7 cellular contexts compared by ENCODE assay signal in genomic region chr20:63971960-63972311, GRCh38. TPM values are rescaled to one million over a fixed set of nuclear protein-coding genes. Genes with fewer than 3 reads are reported as not detected.
DNase-seq lines count a peak whose midpoint lies in the region; ATAC-seq, FAIRE-seq and TF ChIP-seq lines count a peak whose summit lies in the region.
"Not testable (repeated sequence)": the region's sequence is repeated elsewhere in the genome, so short reads cannot be mapped to it uniquely, and the experiment has no call there.
"Had no signal": no experiment of that assay in that cellular context is flagged by ENCODE, and none has a peak within 500 bp of the region (broad histone marks: within the 10 kb centered on the region; RNA-seq: fewer than 3 reads in every experiment).

No MANE protein-coding gene starts in this region.

- H4K20me1 ChIP-seq in BLaER1; H1 (replicated peaks in 1 of 2; ENCODE audit: control insufficient read depth in 1 of 2, insufficient read depth in 2 of 2, low read length in 2 of 2): not testable (repeated sequence)

- H3K79me1 ChIP-seq in H1 (ENCODE audit: low read depth, low read length); neuronal stem cell (ENCODE audit: low read depth, low read length): not testable (repeated sequence)
- H3K79me1 ChIP-seq in mesenchymal stem cell (replicated peaks; ENCODE audit: low read length, poor library complexity, severe bottlenecking), result peaks cover 22% of the 10 kb centered on the region

- peak overlapping the region; percentile 44 for H4K91ac ChIP-seq in H1 (replicated peaks; ENCODE audit: insufficient read length, low read length)
- H4K91ac ChIP-seq in mesenchymal stem cell (ENCODE audit: low read length); neuronal stem cell (ENCODE audit: low read depth, low read length, poor library complexity): not testable (repeated sequence)

- peak overlapping the region; percentile 5; the same call in 1 of the 2 replicates for H3K4me2 ChIP-seq in BLaER1
- H3K4me2 ChIP-seq in H1 (ENCODE audit: insufficient read depth in 1 of 2, low read depth in 2 of 2, low read length in 2 of 2); mesenchymal stem cell (ENCODE audit: low read length, poor library complexity, severe bottlenecking); neuronal stem cell (ENCODE audit: insufficient read depth, low read length, poor library complexity, severe bottlenecking): not testable (repeated sequence)

- not testable (repeated sequence) for H2BK120ac ChIP-seq in H1 (replicated peaks; ENCODE audit: low read depth, low read length); mesenchymal stem cell (ENCODE audit: low read depth, low read length); neuronal stem cell (ENCODE audit: low read depth, low read length)

- not testable (repeated sequence) for H3K4ac ChIP-seq in H1 (replicated peaks; ENCODE audit: insufficient read length, low read depth, low read length); mesenchymal stem cell (ENCODE audit: low read depth in 1 of 2, low read length in 2 of 2); neuronal stem cell (ENCODE audit: low read length)

- H4K8ac ChIP-seq in H1 (ENCODE audit: extremely low read depth, insufficient read depth, low read length); mesenchymal stem cell (ENCODE audit: low read length); neuronal stem cell (ENCODE audit: low read depth, low read length): not testable (repeated sequence)

- not testable (repeated sequence) for ATAC-seq in upper lobe of left lung (ENCODE audit: low FRiP score in 2 of 2)

- H4K5ac ChIP-seq in H1 (ENCODE audit: insufficient read length, low read depth, low read length), result not testable (repeated sequence)

- not testable (repeated sequence) for H2AK5ac ChIP-seq in H1 (ENCODE audit: low read depth, low read length); mesenchymal stem cell (ENCODE audit: low read length, severe bottlenecking)
- H2AK5ac ChIP-seq in neuronal stem cell (ENCODE audit: low read depth, low read length), result peak overlapping the region; percentile 80

- FAIRE-seq in H1 (lab: Jason Lieb, UNC), result not testable (repeated sequence)

- H3K23me2 ChIP-seq in H1 (ENCODE audit: low read depth, low read length), result peaks cover 12% of the 10 kb centered on the region; the same call in 1 of the 2 replicates

- not testable (repeated sequence) for H2BK5ac ChIP-seq in H1 (ENCODE audit: low read depth, low read length); mesenchymal stem cell (ENCODE audit: low read depth, low read length, poor library complexity, severe bottlenecking)
- H2BK5ac ChIP-seq in neuronal stem cell (ENCODE audit: low read length), result peak overlapping the region; percentile 3

- not testable (repeated sequence) for H2BK20ac ChIP-seq in H1 (ENCODE audit: low read length)

- POLR2A ChIA-PET in RWPE1 (lab: Yijun Ruan, JAX; ENCODE audit: low non-redundant PET) (interaction anchor here (0.7 kb wide), 1 partner anchor 82 kb away, joined by 8 read pairs; no protein-coding TSS in a partner anchor), H1 (lab: Charles Lee; ENCODE audit: partially characterized antibody) (interaction anchor here (0.9 kb wide), 1 partner anchor 279 kb away, joined by 3 read pairs; no protein-coding TSS in a partner anchor)

- H3K4me3 ChIP-seq in BLaER1; H1 (ENCODE audit: extremely low read depth in 1 of 4, insufficient read depth in 2 of 4, low read depth in 3 of 4, low read length in 4 of 4); mesenchymal stem cell (ENCODE audit: insufficient read depth in 1 of 2, low read depth in 1 of 2, low read length in 2 of 2); neuronal stem cell (ENCODE audit: low read length in 2 of 2); upper lobe of left lung: not testable (repeated sequence)

- H3K27me3 ChIP-seq in BLaER1; H1 (replicated peaks in 1 of 4; ENCODE audit: control insufficient read depth in 3 of 4, extremely low read depth in 1 of 4, insufficient read depth in 3 of 4, low read length in 3 of 4); mesenchymal stem cell (ENCODE audit: control insufficient read depth in 1 of 2, insufficient read depth in 1 of 2, low read length in 2 of 2); neuronal stem cell (ENCODE audit: control insufficient read depth in 3 of 3, insufficient read depth in 3 of 3, low read depth in 1 of 3, low read length in 3 of 3); upper lobe of left lung: not testable (repeated sequence)

- H3K36me3 ChIP-seq in BLaER1, result peaks cover 41% of the 10 kb centered on the region
- H3K36me3 ChIP-seq in H1 (ENCODE audit: control insufficient read depth in 2 of 4, insufficient read depth in 4 of 4, low read length in 3 of 4), result peaks cover 2 to 15% (median 10%) of the 10 kb centered on the region in 4 experiments; a peak in 7 of 8 replicates
- peaks cover 13 to 31% of the 10 kb centered on the region in 2 experiments for H3K36me3 ChIP-seq in mesenchymal stem cell (ENCODE audit: control insufficient read depth in 1 of 2, insufficient read depth in 2 of 2, low read depth in 1 of 2, low read length in 2 of 2)
- peaks cover 14 to 20% of the 10 kb centered on the region in 2 donors for H3K36me3 ChIP-seq in neuronal stem cell (replicated peaks in 1 of 2; ENCODE audit: control insufficient read depth in 2 of 2, insufficient read depth in 2 of 2, low read length in 2 of 2)
- H3K36me3 ChIP-seq in upper lobe of left lung, result not testable (repeated sequence)

- not testable (repeated sequence) for TF ChIP-seq RAD21 in H1 (IDR thresholded peaks at IDR 0.05 in 1 of 2, conservative IDR thresholded peaks at IDR 0.05 in 1 of 2; ENCODE audit: low read depth in 2 of 2, low read length in 2 of 2)

- TF ChIP-seq EP300 in H1 (IDR thresholded peaks at IDR 0.05; ENCODE audit: borderline replicate concordance in 1 of 2, low read depth in 2 of 2, low read length in 2 of 2); upper lobe of left lung (IDR thresholded peaks at IDR 0.05): not testable (repeated sequence)

- 0 out of 2 replicates have a peak overlapping the region, but pooled peaks have one; percentile 33 for H2BK12ac ChIP-seq in H1 (ENCODE audit: low read depth, low read length)
- H2BK12ac ChIP-seq in mesenchymal stem cell (ENCODE audit: low read length in 2 of 2); neuronal stem cell (ENCODE audit: low read length): not testable (repeated sequence)

- not testable (repeated sequence) for H3K23ac ChIP-seq in H1 (ENCODE audit: insufficient read length); mesenchymal stem cell (ENCODE audit: low read length in 2 of 2); neuronal stem cell (ENCODE audit: low read depth, low read length, poor library complexity)

- not testable (repeated sequence) for TF ChIP-seq CTCF in RWPE1 (conservative IDR thresholded peaks at IDR 0.05; ENCODE audit: low read depth); H1 (IDR thresholded peaks at IDR 0.05; ENCODE audit: control extremely low read depth in 1 of 3, insufficient read depth in 1 of 3, low read depth in 1 of 3, low read length in 3 of 3); upper lobe of left lung (IDR thresholded peaks at IDR 0.05)

- H2BK15ac ChIP-seq in H1 (ENCODE audit: low read length); mesenchymal stem cell (ENCODE audit: low read depth, poor library complexity, severe bottlenecking); neuronal stem cell (ENCODE audit: low read length): not testable (repeated sequence)

- H3K56ac ChIP-seq in H1 (replicated peaks; ENCODE audit: insufficient read length, low read depth, low read length), result not testable (repeated sequence)

- not testable (repeated sequence) for DNase-seq in RWPE1 (ENCODE audit: low spot score); H1 (ENCODE audit: low read depth in 1 of 2, low spot score in 2 of 2); mesenchymal stem cell; neuronal stem cell (ENCODE audit: low spot score); upper lobe of left lung

- H3K18ac ChIP-seq in H1 (ENCODE audit: extremely low read depth, low read length); mesenchymal stem cell (ENCODE audit: low read depth in 1 of 2, low read length in 2 of 2); neuronal stem cell (ENCODE audit: low read length): not testable (repeated sequence)

- H3K4me1 ChIP-seq in BLaER1 (peaks cover 35% of the 10 kb centered on the region), H1 (replicated peaks in 1 of 4; ENCODE audit: control insufficient read depth in 3 of 4, insufficient read depth in 4 of 4, low read length in 3 of 4) (peaks cover 0 to 13% (median 7%) of the 10 kb centered on the region in 4 experiments; a peak in 6 of 7 replicates), mesenchymal stem cell (ENCODE audit: control insufficient read depth, insufficient read depth, low read depth, low read length) (peaks cover 31% of the 10 kb centered on the region), neuronal stem cell (ENCODE audit: control insufficient read depth in 2 of 2, insufficient read depth in 1 of 2, low read depth in 1 of 2, low read length in 2 of 2) (peaks cover 11 to 13% of the 10 kb centered on the region in 2 donors), upper lobe of left lung (peaks cover 26 to 45% (median 34%) of the 10 kb centered on the region in 4 donors)

- TF ChIP-seq POLR2A in H1 (IDR thresholded peaks at IDR 0.05; ENCODE audit: control extremely low read depth in 1 of 2, low read depth in 2 of 2, low read length in 2 of 2); upper lobe of left lung (IDR thresholded peaks at IDR 0.05): not testable (repeated sequence)

- H3K9me3 ChIP-seq in BLaER1 (peaks cover 13% of the 10 kb centered on the region), H1 (ENCODE audit: insufficient read depth in 2 of 2, low read depth in 1 of 2, low read length in 1 of 2) (peaks cover 16 to 18% of the 10 kb centered on the region in 2 experiments), neuronal stem cell (replicated peaks in 1 of 2; ENCODE audit: control insufficient read depth in 2 of 2, insufficient read depth in 1 of 2, low read depth in 1 of 2, low read length in 2 of 2) (peaks cover 0 to 12% of the 10 kb centered on the region in 2 donors)
- not testable (repeated sequence) for H3K9me3 ChIP-seq in mesenchymal stem cell (ENCODE audit: control insufficient read depth, low read length); upper lobe of left lung

- H3K27ac ChIP-seq in BLaER1; H1 (ENCODE audit: low read depth, low read length); mesenchymal stem cell (ENCODE audit: low read length, poor library complexity, severe bottlenecking); neuronal stem cell (replicated peaks; ENCODE audit: low read length): not testable (repeated sequence)
- H3K27ac ChIP-seq in RWPE1 (peak overlapping the region; percentile 20), upper lobe of left lung (peak overlapping the region in 3 of 4 donors; percentile 24 to 49 (median 49))

- WGBS in H1 (ENCODE audit: extremely low coverage in 1 of 2, insufficient coverage in 1 of 2, insufficient read length in 1 of 2, insufficient replicate concordance in 2 of 2, low coverage in 1 of 2, low lambda C conversion rate in 2 of 2, missing lambda C conversion rate in 1 of 2), 2 experiments, result 94% methylated on average over 10 of the region's 10 CpGs; no CpG with 5 or more reads in 1 of the 2 experiments
- 92% methylated on average over 8 of the region's 10 CpGs for WGBS in mesenchymal stem cell
- WGBS in neuronal stem cell (ENCODE audit: extremely low coverage in 2 of 2, insufficient read length in 2 of 2, insufficient replicate concordance in 1 of 2), 2 donors, result no CpG with 5 or more reads among the region's 10 CpGs
- 74 to 76% methylated on average over 10 of the region's 10 CpGs for WGBS in upper lobe of left lung, 2 donors

- H3K9ac ChIP-seq in BLaER1; H1 (replicated peaks in 1 of 4; ENCODE audit: extremely low read depth in 1 of 4, low read depth in 3 of 4, low read length in 3 of 4); neuronal stem cell (ENCODE audit: low read depth, low read length, poor library complexity): not testable (repeated sequence)
- peak overlapping the region; percentile 21 for H3K9ac ChIP-seq in mesenchymal stem cell (ENCODE audit: low read length)

- H3K79me2 ChIP-seq in H1 (ENCODE audit: control insufficient read depth in 1 of 2, insufficient read depth in 2 of 2, low read length in 2 of 2), result not testable (repeated sequence)

- H2AFZ ChIP-seq in H1 (ENCODE audit: low read length); mesenchymal stem cell (ENCODE audit: low read depth, low read length); neuronal stem cell (ENCODE audit: low read length): not testable (repeated sequence)

- H3K14ac ChIP-seq in H1 (ENCODE audit: insufficient read length); mesenchymal stem cell (ENCODE audit: low read length in 2 of 2); neuronal stem cell (ENCODE audit: low read length): not testable (repeated sequence)

- CTCF ChIA-PET in RWPE1 (lab: Yijun Ruan, JAX) (interaction anchor here (0.6 to 1.1 kb wide), 2 partner anchors 15 to 185 kb away, joined by 4 read pairs; no protein-coding TSS in a partner anchor), H1 (lab: Charles Lee; ENCODE audit: partially characterized antibody) (interaction anchor here (0.7 to 5.0 kb wide), 6 partner anchors 31 to 450 kb away, joined by 3 to 58 read pairs (median 4); no protein-coding TSS in a partner anchor)

RNA-seq across cellular contexts. Expression of gene ZNF512B, which starts 2.2 kb away (rescaled TPM):
- 26.6 and 27.0 TPM in 2 replicates for total RNA-seq in H1 (2021; fragmentation: NEBNext Ultra II Directional; extraction: Animal tissue kit (Norgen Biotek cat#: 25700))
- 7.3 and 10.6 TPM in 2 replicates for polyA plus RNA-seq in H1 (2011; rRNA removed)
- 9.7 TPM for polyA plus RNA-seq in H1 (2011; cell fraction: cytosol; rRNA removed)
- polyA plus RNA-seq in H1 (2011; cell fraction: nucleus; rRNA removed), result 51.0 TPM
- polyA plus RNA-seq in H1 (2012, experiment 1 of 2), result 16.0 to 22.5 TPM (median 19.3 TPM) in 4 replicates
- polyA plus RNA-seq in H1 (2012, experiment 2 of 2), result 12.0 TPM
- 9.5 TPM for polyA plus RNA-seq in H1 (2013, experiment 1 of 2)
- polyA plus RNA-seq in H1 (2013, experiment 2 of 2), result 9.1 TPM
- 4.1 and 5.5 TPM in 2 replicates for polyA minus RNA-seq in H1 (2011; rRNA and poly(A)+ RNA removed)
- polyA minus RNA-seq in H1 (2011; cell fraction: cytosol; rRNA and poly(A)+ RNA removed), result 8.4 TPM
- polyA minus RNA-seq in H1 (2011; cell fraction: nucleus; rRNA and poly(A)+ RNA removed), result 9.1 TPM
- polyA plus RNA-seq in mesenchymal stem cell (2013, experiment 1 of 2), result 12.2 TPM
- 11.7 TPM for polyA plus RNA-seq in mesenchymal stem cell (2013, experiment 2 of 2)
- polyA plus RNA-seq in neuronal stem cell (2013, experiment 1 of 2), result 7.8 TPM
- 7.3 TPM for polyA plus RNA-seq in neuronal stem cell (2013, experiment 2 of 2)
- total RNA-seq in upper lobe of left lung, result 10 to 100 TPM; 10.8 to 22.0 (median 16.3) TPM

RNA-seq across cellular contexts. Expression of gene SAMD10, which starts 7.5 kb away (rescaled TPM):
- 3.0 and 3.8 TPM in 2 replicates for total RNA-seq in H1 (2021; fragmentation: NEBNext Ultra II Directional; extraction: Animal tissue kit (Norgen Biotek cat#: 25700))
- polyA plus RNA-seq in H1 (2011; rRNA removed), result 5.2 and 6.4 TPM in 2 replicates
- polyA plus RNA-seq in H1 (2011; cell fraction: cytosol; rRNA removed), result 5.1 TPM
- 32.2 TPM for polyA plus RNA-seq in H1 (2011; cell fraction: nucleus; rRNA removed)
- 4.0 to 6.6 TPM (median 6.2 TPM) in 4 replicates for polyA plus RNA-seq in H1 (2012, experiment 1 of 2)
- polyA plus RNA-seq in H1 (2012, experiment 2 of 2), result 4.8 TPM
- 4.6 TPM for polyA plus RNA-seq in H1 (2013, experiment 1 of 2)
- polyA plus RNA-seq in H1 (2013, experiment 2 of 2), result 3.6 TPM
- polyA minus RNA-seq in H1 (2011; rRNA and poly(A)+ RNA removed), result 0.73 and 1.1 TPM in 2 replicates
- polyA minus RNA-seq in H1 (2011; cell fraction: cytosol; rRNA and poly(A)+ RNA removed), result 1.6 TPM
- polyA minus RNA-seq in H1 (2011; cell fraction: nucleus; rRNA and poly(A)+ RNA removed), result 1.4 TPM
- 2.8 TPM for polyA plus RNA-seq in mesenchymal stem cell (2013, experiment 1 of 2)
- 2.2 TPM for polyA plus RNA-seq in mesenchymal stem cell (2013, experiment 2 of 2)
- 6.5 TPM for polyA plus RNA-seq in neuronal stem cell (2013, experiment 1 of 2)
- 5.8 TPM for polyA plus RNA-seq in neuronal stem cell (2013, experiment 2 of 2)
- 1 to 10 TPM; 2.6 to 7.2 (median 4.7) TPM for total RNA-seq in upper lobe of left lung
- total RNA-seq: SK-MEL-5 had no signal

RNA-seq across cellular contexts. Expression of gene PRPF6, which starts 9.0 kb away (rescaled TPM):
- 76.9 and 80.7 TPM in 2 replicates for total RNA-seq in H1 (2021; fragmentation: NEBNext Ultra II Directional; extraction: Animal tissue kit (Norgen Biotek cat#: 25700))
- polyA plus RNA-seq in H1 (2011; rRNA removed), result 27.9 and 42.8 TPM in 2 replicates
- polyA plus RNA-seq in H1 (2011; cell fraction: cytosol; rRNA removed), result 58.0 TPM
- polyA plus RNA-seq in H1 (2011; cell fraction: nucleus; rRNA removed), result 66.9 TPM
- polyA plus RNA-seq in H1 (2012, experiment 1 of 2), result 70.7 to 88.3 TPM (median 83.6 TPM) in 4 replicates
- 54.3 TPM for polyA plus RNA-seq in H1 (2012, experiment 2 of 2)
- 41.9 TPM for polyA plus RNA-seq in H1 (2013, experiment 1 of 2)
- 38.8 TPM for polyA plus RNA-seq in H1 (2013, experiment 2 of 2)
- 44.2 and 52.8 TPM in 2 replicates for polyA minus RNA-seq in H1 (2011; rRNA and poly(A)+ RNA removed)
- 36.3 TPM for polyA minus RNA-seq in H1 (2011; cell fraction: cytosol; rRNA and poly(A)+ RNA removed)
- polyA minus RNA-seq in H1 (2011; cell fraction: nucleus; rRNA and poly(A)+ RNA removed), result 23.1 TPM
- 31.5 TPM for polyA plus RNA-seq in mesenchymal stem cell (2013, experiment 1 of 2)
- polyA plus RNA-seq in mesenchymal stem cell (2013, experiment 2 of 2), result 30.9 TPM
- 50.0 TPM for polyA plus RNA-seq in neuronal stem cell (2013, experiment 1 of 2)
- polyA plus RNA-seq in neuronal stem cell (2013, experiment 2 of 2), result 49.3 TPM
- 100 to 1,000 TPM in 1 of 6 donors, 10 to 100 TPM in 5; 60.5 to 113 (median 68.0) TPM for total RNA-seq in upper lobe of left lung

RNA-seq across cellular contexts. Expression of gene UCKL1, which starts 15.7 kb away (rescaled TPM):
- total RNA-seq in H1 (2021; fragmentation: NEBNext Ultra II Directional; extraction: Animal tissue kit (Norgen Biotek cat#: 25700)), result 36.5 and 37.4 TPM in 2 replicates
- 91.2 and 106 TPM in 2 replicates for polyA plus RNA-seq in H1 (2011; rRNA removed)
- polyA plus RNA-seq in H1 (2011; cell fraction: cytosol; rRNA removed), result 73.4 TPM
- 243 TPM for polyA plus RNA-seq in H1 (2011; cell fraction: nucleus; rRNA removed)
- polyA plus RNA-seq in H1 (2012, experiment 1 of 2), result 35.1 to 52.8 TPM (median 52.1 TPM) in 4 replicates
- 34.5 TPM for polyA plus RNA-seq in H1 (2012, experiment 2 of 2)
- polyA plus RNA-seq in H1 (2013, experiment 1 of 2), result 26.4 TPM
- 24.2 TPM for polyA plus RNA-seq in H1 (2013, experiment 2 of 2)
- 26.5 and 36.3 TPM in 2 replicates for polyA minus RNA-seq in H1 (2011; rRNA and poly(A)+ RNA removed)
- polyA minus RNA-seq in H1 (2011; cell fraction: cytosol; rRNA and poly(A)+ RNA removed), result 28.2 TPM
- 52.8 TPM for polyA minus RNA-seq in H1 (2011; cell fraction: nucleus; rRNA and poly(A)+ RNA removed)
- polyA plus RNA-seq in mesenchymal stem cell (2013, experiment 1 of 2), result 21.1 TPM
- polyA plus RNA-seq in mesenchymal stem cell (2013, experiment 2 of 2), result 20.1 TPM
- polyA plus RNA-seq in neuronal stem cell (2013, experiment 1 of 2), result 17.0 TPM
- 15.6 TPM for polyA plus RNA-seq in neuronal stem cell (2013, experiment 2 of 2)
- total RNA-seq in upper lobe of left lung, result 100 to 1,000 TPM in 1 of 6 donors, 10 to 100 TPM in 5; 23.0 to 103 (median 37.3) TPM
